In the genomic region with DNA sequence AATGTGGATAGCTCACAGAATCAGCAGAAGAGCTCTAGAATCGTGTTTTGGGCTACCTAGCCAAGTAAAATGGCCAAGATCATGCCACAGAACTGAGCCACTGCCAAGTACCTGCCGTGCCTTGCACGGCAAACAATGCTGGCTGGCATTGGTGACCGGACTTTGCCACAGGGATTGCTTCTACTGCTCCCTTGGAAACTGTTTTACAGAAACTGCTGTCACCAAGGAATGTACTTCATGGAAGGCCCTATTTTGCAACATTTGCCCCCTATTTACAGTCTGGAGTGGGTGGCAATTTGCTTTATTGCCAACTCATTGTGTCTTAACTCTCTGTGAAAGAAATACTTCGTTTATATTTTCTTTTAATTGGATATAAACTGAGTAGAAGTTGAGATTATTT, we compare ENCODE assay signal across 14 cellular contexts. TPM values are rescaled to one million over a fixed set of nuclear protein-coding genes. Genes with fewer than 3 reads are reported as not detected.
DNase-seq lines count a peak whose midpoint lies in the region; ATAC-seq and TF ChIP-seq lines count a peak whose summit lies in the region.
"Had no signal": no experiment of that assay in that cellular context is flagged by ENCODE, and none has a peak within 500 bp of the region (broad histone marks: within the 10 kb centered on the region; RNA-seq: fewer than 3 reads in every experiment).

No MANE protein-coding gene starts in this region.

- no peak for TF ChIP-seq CTCF in body of pancreas (IDR thresholded peaks at IDR 0.05)

- peak in 1 of 3 donors; percentile 23 for TF ChIP-seq POLR2A in body of pancreas (IDR thresholded peaks at IDR 0.05)

- peaks cover 54% of the 10 kb centered on the region for H3K4me1 ChIP-seq in body of pancreas

- 15 to 20% methylated on average over 5 of the region's 5 CpGs for WGBS in body of pancreas, 2 donors

- H3K27ac ChIP-seq in body of pancreas (peak overlapping the region; percentile 52 to 81 (median 78)), temporal lobe (ENCODE audit: low read depth, low read length) (peak overlapping the region; percentile 31)

- no peaks in the 10 kb centered on the region for H3K9me3 ChIP-seq in body of pancreas

- DNase-seq in NCI-H1105 treated with DMSO at 0.1 percent for 48 hours (lab: John Stamatoyannopoulos, UW) = peak; percentile 26
- DNase-seq in NCI-H1105 (lab: John Stamatoyannopoulos, UW) = no peak
- DNase-seq in body of pancreas = peak; percentile 87 to 94 (median 94)
- peak; percentile 92 for DNase-seq in left lobe of liver (ENCODE audit: low spot score)
- no peak for DNase-seq in AG08395 (ENCODE audit: low spot score)
- DNase-seq in NCI-H526 (lab: John Stamatoyannopoulos, UW) = no peak
- DNase-seq: 8988T; DMS53; KG1; NCI-H2171 treated with DMSO at 0.1 percent for 48 hours; stimulated activated CD4-positive, alpha-beta T cell treated with anti-CD3 and anti-CD28 coated beads, Interleukin-2, amount 100 ng/mL, for 48 hours; stimulated activated naive CD8-positive, alpha-beta T cell treated with anti-CD3 and anti-CD28 coated beads, Interleukin-15, Interleukin-2, amounts not matched to agents 100 U/mL and 50 U/mL, for 24 hours had no signal

- intact Hi-C loops in body of pancreas (cut with DNase I) = no loop called here

- H3K27me3 ChIP-seq in body of pancreas = no peaks in the 10 kb centered on the region

- no peak overlapping the region for H3K4me3 ChIP-seq in body of pancreas

- ATAC-seq in body of pancreas (peak; percentile 93), left lobe of liver (peak; percentile 92), GM19328 (IDR thresholded peaks at IDR 0.05; ENCODE audit: unreplicated experiment) (no peak)
- ATAC-seq: stimulated activated naive CD8-positive, alpha-beta T cell treated with anti-CD3 and anti-CD28 coated beads, Interleukin-15, Interleukin-2, amounts not matched to agents 100 U/mL and 50 U/mL, for 24 hours had no signal

- no peaks in the 10 kb centered on the region for H3K36me3 ChIP-seq in body of pancreas (replicated peaks in 1 of 2; ENCODE audit: insufficient read depth in 1 of 2, low read depth in 2 of 2)

RNA-seq across cellular contexts. Expression of a gene that starts 49.0 kb away (rescaled TPM):
- total RNA-seq in body of pancreas (10 to 100 TPM in 1 of 2 donors, 1 to 10 TPM in 1; 5.6 to 18.4 TPM), left lobe of liver (8.3 TPM), temporal lobe (17.9 TPM)

RNA-seq across cellular contexts. Expression of a gene that starts 55.8 kb away (rescaled TPM):
- 10 to 100 TPM in 1 of 2 donors, 1 to 10 TPM in 1; 8.9 to 12.2 TPM for total RNA-seq in body of pancreas
- 6.6 TPM for total RNA-seq in left lobe of liver
- total RNA-seq in temporal lobe = 2.5 TPM

Comparison
In these comparisons a context has a peak if more than half of its experiments do, and no peak if none do; other contexts are left out.
1. DNase-seq: peak in NCI-H1105 treated with DMSO at 0.1 percent for 48 hours (single experiment), body of pancreas (4 of 4) and left lobe of liver (single experiment); none in NCI-H1105 (single experiment), AG08395 (single experiment) and NCI-H526 (0 of 2).